ENCODE assay signal across 1 cellular context in genomic region chr13:99256283-99256682, GRCh38.
TF ChIP-seq lines count a peak whose summit lies in the region.

No MANE protein-coding gene starts in this region.

TF ChIP-seq in GM12878, 131 proteins besides CTCF, POLR2A, EP300 and RAD21:
- TF ChIP-seq ZNF687 (IDR thresholded peaks at IDR 0.05) (no peak), SPI1 (IDR thresholded peaks at IDR 0.05; ENCODE audit: borderline replicate concordance, insufficient read depth, low read depth, low read length) (peak; percentile 59; the same call in 1 of the 2 replicates)
